12 cellular contexts compared by ENCODE assay signal in the genomic region with DNA sequence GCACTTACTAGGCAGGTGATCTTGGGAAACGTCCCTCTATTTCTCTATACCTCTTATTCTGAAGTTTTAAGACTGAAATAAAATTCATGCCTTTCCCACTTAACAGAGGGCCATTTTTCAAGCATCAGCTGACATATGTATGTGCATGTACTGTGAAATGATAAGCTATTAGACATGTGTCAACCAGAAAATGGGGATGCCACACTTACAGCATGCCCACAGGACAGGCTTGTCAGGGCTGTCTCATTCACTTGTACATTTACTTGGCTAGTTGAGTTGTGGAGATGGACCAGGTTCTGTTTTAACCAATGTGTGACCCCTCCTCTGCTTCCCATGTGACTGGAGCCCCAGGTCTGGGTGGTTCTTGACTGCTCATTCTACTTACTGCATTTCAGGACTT.
DNase-seq lines count a peak whose midpoint lies in the region; ATAC-seq, FAIRE-seq and TF ChIP-seq lines count a peak whose summit lies in the region.
"Had no signal": no experiment of that assay in that cellular context is flagged by ENCODE, and none has a peak within 500 bp of the region (broad histone marks: within the 10 kb centered on the region; RNA-seq: fewer than 3 reads in every experiment).

No MANE protein-coding gene starts in this region.

- H3K9ac ChIP-seq in colonic mucosa (ENCODE audit: low read depth in 2 of 2, low read length in 2 of 2) (no peak overlapping the region), subcutaneous abdominal adipose tissue (ENCODE audit: low read length in 5 of 5) (peak overlapping the region in 2 of 5 donors; percentile 36 to 39)

- H3K27me3 ChIP-seq in colonic mucosa (no peaks in the 10 kb centered on the region), subcutaneous abdominal adipose tissue (ENCODE audit: control insufficient read depth in 5 of 5, insufficient read depth in 4 of 5, low read length in 5 of 5) (no peaks in the 10 kb centered on the region)

- no peaks in the 10 kb centered on the region for H3K36me3 ChIP-seq in colonic mucosa
- H3K36me3 ChIP-seq in subcutaneous abdominal adipose tissue (ENCODE audit: control insufficient read depth in 5 of 5, insufficient read depth in 5 of 5, low read length in 5 of 5): no peaks in the 10 kb centered on the region

- H3K4me3 ChIP-seq in colonic mucosa (no peak overlapping the region), subcutaneous abdominal adipose tissue (ENCODE audit: low read depth in 1 of 5, low read length in 5 of 5) (no peak overlapping the region)

- no peak for FAIRE-seq in H54 (lab: Jason Lieb, UNC)
- FAIRE-seq: frontal cortex, TTC549 had no signal

- DNase-seq in colonic mucosa: no peak
- no peak for DNase-seq in NCI-H2171 (lab: John Stamatoyannopoulos, UW)
- DNase-seq in head of caudate nucleus: no peak
- no peak for DNase-seq in H54 (ENCODE audit: insufficient read length, low spot score)
- DNase-seq: activated T-cell treated with anti-CD3 and anti-CD28 coated beads, Interleukin-2, amount 50 U/mL, for 24 hours; NCI-H1105 had no signal

- TF ChIP-seq POLR2A in H54 (IDR thresholded peaks at IDR 0.05; ENCODE audit: low read depth, low read length): no peak

- no peaks in the 10 kb centered on the region for H3K9me3 ChIP-seq in colonic mucosa
- no peaks in the 10 kb centered on the region for H3K9me3 ChIP-seq in subcutaneous abdominal adipose tissue (ENCODE audit: control insufficient read depth in 5 of 5, low read length in 5 of 5)

- ATAC-seq in GM19438 (IDR thresholded peaks at IDR 0.05; ENCODE audit: low read depth, unreplicated experiment): peak; percentile 7
- ATAC-seq in HG03103 (IDR thresholded peaks at IDR 0.05; ENCODE audit: low read depth, unreplicated experiment): peak; percentile 3
- ATAC-seq in HG03460 (IDR thresholded peaks at IDR 0.05; ENCODE audit: unreplicated experiment): no peak

- H3K4me1 ChIP-seq in colonic mucosa (no peaks in the 10 kb centered on the region), subcutaneous abdominal adipose tissue (ENCODE audit: control insufficient read depth in 5 of 5, insufficient read depth in 5 of 5, low read length in 5 of 5) (peaks cover 10 to 69% (median 55%) of the 10 kb centered on the region in 5 donors)

- peak overlapping the region; percentile 10 for H3K27ac ChIP-seq in colonic mucosa
- peak overlapping the region; percentile 86 for H3K27ac ChIP-seq in subcutaneous abdominal adipose tissue (ENCODE audit: low read depth, low read length)

- intact Hi-C loops in colonic mucosa (cut with DNase I): no loop called here
- intact Hi-C loops in head of caudate nucleus (cut with DNase I): no loop called here

- TF ChIP-seq CTCF in colonic mucosa (IDR thresholded peaks at IDR 0.05): no peak
